ENCODE assay signal across 18 cellular contexts in the genomic region with DNA sequence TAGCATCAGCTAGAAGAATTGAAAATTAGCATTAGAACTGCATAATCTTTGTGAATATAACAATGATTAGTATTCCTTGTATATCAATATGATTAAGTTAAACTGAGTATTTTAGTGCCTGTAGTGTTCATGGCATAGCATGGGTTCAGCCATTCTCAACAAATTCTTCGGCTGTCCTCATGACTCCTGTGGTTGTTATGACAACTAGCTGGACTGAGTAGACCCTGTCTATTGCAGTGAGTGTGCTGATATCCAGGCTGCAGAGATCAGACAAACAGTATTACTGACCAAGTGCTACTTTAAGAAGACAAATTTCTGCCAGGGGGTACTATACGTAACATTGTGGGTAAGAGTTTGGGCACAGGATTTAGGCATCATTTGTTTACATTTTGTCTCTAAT.
DNase-seq lines count a peak whose midpoint lies in the region; ATAC-seq, FAIRE-seq and TF ChIP-seq lines count a peak whose summit lies in the region.
"Had no signal": no experiment of that assay in that cellular context is flagged by ENCODE, and none has a peak within 500 bp of the region (broad histone marks: within the 10 kb centered on the region; RNA-seq: fewer than 3 reads in every experiment).

No MANE protein-coding gene starts in this region.

- H3K4me1 Mint-ChIP-seq in neural progenitor cell: peaks cover 37% of the 10 kb centered on the region
- H3K4me1 Mint-ChIP-seq: B cell, IgD-negative memory B cell had no signal

- no peak for TF ChIP-seq RAD21 in HepG2 (CRISPR knock-in tag; IDR thresholded peaks at IDR 0.05)

- WGBS in HepG2 (ENCODE audit: low lambda C conversion rate): 5% methylated on average over 2 of the region's 2 CpGs
- WGBS in right lobe of liver (ENCODE audit: insufficient coverage, low coverage, low lambda C conversion rate, missing lambda C conversion rate): 79% methylated on average over 2 of the region's 2 CpGs

- H3K4me1 ChIP-seq in HepG2 (ENCODE audit: insufficient read depth, low read length) (no peaks in the 10 kb centered on the region), right lobe of liver (no peaks in the 10 kb centered on the region), neural progenitor cell (peaks cover 11% of the 10 kb centered on the region)

- DNase-seq in HepG2 (ENCODE audit: low spot score) (no peak), right lobe of liver (no peak), brain microvascular endothelial cell (peak; percentile 56), neural progenitor cell (ENCODE audit: low spot score) (no peak), cerebellar nuclear complex (lab: John Stamatoyannopoulos, UW) (no peak)
- DNase-seq: C1 segment of cervical spinal cord; Calu3; CD4-positive, alpha-beta T cell; DMS 273 treated with DMSO at 0.1 percent for 48 hours had no signal

- POLR2A ChIA-PET in HepG2 (lab: Yijun Ruan, JAX): no interaction called here

- H3K79me2 ChIP-seq in HepG2 (ENCODE audit: insufficient read depth, low read length) (no peaks in the 10 kb centered on the region), neural progenitor cell (ENCODE audit: low read depth) (no peaks in the 10 kb centered on the region)

- H3K36me3 Mint-ChIP-seq in neural progenitor cell: peaks cover 11% of the 10 kb centered on the region

- CTCF ChIA-PET in HepG2 (lab: Yijun Ruan, JAX; ENCODE audit: low intra/inter-chr PET ratio, low total read pairs): no interaction called here

- H3K9ac ChIP-seq in HepG2 (ENCODE audit: insufficient read depth, low read depth, low read length): no peak overlapping the region
- no peak overlapping the region for H3K9ac ChIP-seq in neural progenitor cell

- H3K27ac ChIP-seq in HepG2 (ENCODE audit: extremely low read length, insufficient read depth, low read length) (no peak overlapping the region), right lobe of liver (no peak overlapping the region), brain microvascular endothelial cell (no peak overlapping the region), neural progenitor cell (no peak overlapping the region)
- H3K27ac ChIP-seq: HL-60 had no signal

- H2AFZ ChIP-seq in HepG2 (ENCODE audit: low read length) (no peak overlapping the region), neural progenitor cell (replicated peaks) (no peak overlapping the region)

- H3K4me3 ChIP-seq in HepG2 (replicated peaks in 1 of 3; ENCODE audit: insufficient read depth in 1 of 3, low read depth in 2 of 3, low read length in 3 of 3) (no peak overlapping the region), right lobe of liver (no peak overlapping the region), brain microvascular endothelial cell (ENCODE audit: low read depth, low read length) (no peak overlapping the region), neural progenitor cell (no peak overlapping the region)
- H3K4me3 ChIP-seq: GM12878 had no signal

- H3K9me3 ChIP-seq in HepG2 (ENCODE audit: low read length): 0 out of 2 replicates have a peak, but pooled peaks cover 3% of the 10 kb centered on the region
- no peaks in the 10 kb centered on the region for H3K9me3 ChIP-seq in right lobe of liver
- H3K9me3 ChIP-seq in neural progenitor cell (ENCODE audit: low read depth): no peaks in the 10 kb centered on the region

- intact Hi-C loops in HepG2 (cut with micrococcal nuclease; ENCODE audit: unreplicated experiment): no loop called here
- intact Hi-C loops in right lobe of liver (cut with DNase I): no loop called here

- no peaks in the 10 kb centered on the region for H4K20me1 ChIP-seq in HepG2 (ENCODE audit: insufficient read depth, low read length)
- no peaks in the 10 kb centered on the region for H4K20me1 ChIP-seq in neural progenitor cell (ENCODE audit: low read depth)

- H3K36me3 ChIP-seq in HepG2 (replicated peaks in 1 of 2; ENCODE audit: control insufficient read depth in 1 of 2, insufficient read depth in 2 of 2, low read length in 2 of 2): no peaks in the 10 kb centered on the region
- no peaks in the 10 kb centered on the region for H3K36me3 ChIP-seq in right lobe of liver
- H3K36me3 ChIP-seq in brain microvascular endothelial cell (replicated peaks): no peaks in the 10 kb centered on the region
- H3K36me3 ChIP-seq in neural progenitor cell: no peaks in the 10 kb centered on the region

- no peak for TF ChIP-seq CTCF in HepG2 (CRISPR knock-in tag; IDR thresholded peaks at IDR 0.05)
- no peak for TF ChIP-seq CTCF in right lobe of liver (IDR thresholded peaks at IDR 0.05)
- no peak for TF ChIP-seq CTCF in brain microvascular endothelial cell (IDR thresholded peaks at IDR 0.05; ENCODE audit: low read depth, low read length, missing control alignments)
- TF ChIP-seq CTCF in neural progenitor cell (IDR thresholded peaks at IDR 0.05): no peak

- peaks cover 5% of the 10 kb centered on the region for H3K27me3 Mint-ChIP-seq in neural progenitor cell (ENCODE audit: insufficient read depth, low read depth)
- H3K27me3 Mint-ChIP-seq: B cell; CD4-positive, alpha-beta T cell; IgD-negative memory B cell had no signal

- BruUV-seq in HepG2 (replicated peaks; lab: Mats Ljungman, UMichigan): no TSS peak

- FAIRE-seq in HepG2 (lab: Jason Lieb, UNC): no peak
- FAIRE-seq: A204.1, GM12878, H1 had no signal

- TF ChIP-seq EP300 in HepG2 (IDR thresholded peaks at IDR 0.05; ENCODE audit: low read depth in 2 of 2, low read length in 2 of 2): no peak
- no peak for TF ChIP-seq EP300 in HepG2 (CRISPR knock-in tag; IDR thresholded peaks at IDR 0.05; ENCODE audit: borderline replicate concordance)

- in situ Hi-C loops in HepG2 (cut with HindIII; ENCODE audit: extremely low pct_ligation_motif_present, low pct_unique_long_range_greater_than_20kb) (no loop called here), brain microvascular endothelial cell (cut with HindIII; ENCODE audit: low pct_ligation_motif_present, low sequenced_read_pairs) (no loop called here)

- no peak overlapping the region for H3K4me3 Mint-ChIP-seq in neural progenitor cell
- H3K4me3 Mint-ChIP-seq: B cell; CD4-positive, alpha-beta T cell had no signal

- ATAC-seq in HepG2 (no peak), right lobe of liver (no peak), HG03457 (IDR thresholded peaks at IDR 0.05; ENCODE audit: unreplicated experiment) (no peak), GM21529 (IDR thresholded peaks at IDR 0.05; ENCODE audit: unreplicated experiment) (no peak)
- ATAC-seq: GM12878, HCT116 had no signal

- H3K27ac Mint-ChIP-seq in neural progenitor cell: peak overlapping the region; percentile 97
- H3K27ac Mint-ChIP-seq: B cell; CD4-positive, alpha-beta T cell; IgD-negative memory B cell had no signal

- H3K9me3 Mint-ChIP-seq in neural progenitor cell: peaks cover 32% of the 10 kb centered on the region

- TF ChIP-seq POLR2A in HepG2 (IDR thresholded peaks at IDR 0.05; ENCODE audit: insufficient read depth in 1 of 2, low read depth in 2 of 2, low read length in 2 of 2) (no peak), right lobe of liver (IDR thresholded peaks at IDR 0.05) (no peak)

- no peaks in the 10 kb centered on the region for H3F3A ChIP-seq in neural progenitor cell (ENCODE audit: low read depth)

- H3K4me2 ChIP-seq in HepG2 (ENCODE audit: low read depth, low read length) (no peak overlapping the region), neural progenitor cell (no peak overlapping the region)

- H3K27me3 ChIP-seq in HepG2 (ENCODE audit: control insufficient read depth in 1 of 2, insufficient read depth in 2 of 2, low read length in 2 of 2): no peaks in the 10 kb centered on the region
- no peaks in the 10 kb centered on the region for H3K27me3 ChIP-seq in right lobe of liver
- no peaks in the 10 kb centered on the region for H3K27me3 ChIP-seq in brain microvascular endothelial cell (replicated peaks)
- no peaks in the 10 kb centered on the region for H3K27me3 ChIP-seq in neural progenitor cell

TF ChIP-seq in HepG2, 621 proteins besides CTCF, POLR2A, EP300 and RAD21:
- TF ChIP-seq RFX1 (IDR thresholded peaks at IDR 0.05): peak; percentile 14; the same call in 1 of the 2 replicates
- TF ChIP-seq ZNF674 (CRISPR knock-in tag; IDR thresholded peaks at IDR 0.05; ENCODE audit: low read depth): no peak
- no peak for TF ChIP-seq TEAD2 (CRISPR knock-in tag; IDR thresholded peaks at IDR 0.05)
- TF ChIP-seq, protein P1, sequence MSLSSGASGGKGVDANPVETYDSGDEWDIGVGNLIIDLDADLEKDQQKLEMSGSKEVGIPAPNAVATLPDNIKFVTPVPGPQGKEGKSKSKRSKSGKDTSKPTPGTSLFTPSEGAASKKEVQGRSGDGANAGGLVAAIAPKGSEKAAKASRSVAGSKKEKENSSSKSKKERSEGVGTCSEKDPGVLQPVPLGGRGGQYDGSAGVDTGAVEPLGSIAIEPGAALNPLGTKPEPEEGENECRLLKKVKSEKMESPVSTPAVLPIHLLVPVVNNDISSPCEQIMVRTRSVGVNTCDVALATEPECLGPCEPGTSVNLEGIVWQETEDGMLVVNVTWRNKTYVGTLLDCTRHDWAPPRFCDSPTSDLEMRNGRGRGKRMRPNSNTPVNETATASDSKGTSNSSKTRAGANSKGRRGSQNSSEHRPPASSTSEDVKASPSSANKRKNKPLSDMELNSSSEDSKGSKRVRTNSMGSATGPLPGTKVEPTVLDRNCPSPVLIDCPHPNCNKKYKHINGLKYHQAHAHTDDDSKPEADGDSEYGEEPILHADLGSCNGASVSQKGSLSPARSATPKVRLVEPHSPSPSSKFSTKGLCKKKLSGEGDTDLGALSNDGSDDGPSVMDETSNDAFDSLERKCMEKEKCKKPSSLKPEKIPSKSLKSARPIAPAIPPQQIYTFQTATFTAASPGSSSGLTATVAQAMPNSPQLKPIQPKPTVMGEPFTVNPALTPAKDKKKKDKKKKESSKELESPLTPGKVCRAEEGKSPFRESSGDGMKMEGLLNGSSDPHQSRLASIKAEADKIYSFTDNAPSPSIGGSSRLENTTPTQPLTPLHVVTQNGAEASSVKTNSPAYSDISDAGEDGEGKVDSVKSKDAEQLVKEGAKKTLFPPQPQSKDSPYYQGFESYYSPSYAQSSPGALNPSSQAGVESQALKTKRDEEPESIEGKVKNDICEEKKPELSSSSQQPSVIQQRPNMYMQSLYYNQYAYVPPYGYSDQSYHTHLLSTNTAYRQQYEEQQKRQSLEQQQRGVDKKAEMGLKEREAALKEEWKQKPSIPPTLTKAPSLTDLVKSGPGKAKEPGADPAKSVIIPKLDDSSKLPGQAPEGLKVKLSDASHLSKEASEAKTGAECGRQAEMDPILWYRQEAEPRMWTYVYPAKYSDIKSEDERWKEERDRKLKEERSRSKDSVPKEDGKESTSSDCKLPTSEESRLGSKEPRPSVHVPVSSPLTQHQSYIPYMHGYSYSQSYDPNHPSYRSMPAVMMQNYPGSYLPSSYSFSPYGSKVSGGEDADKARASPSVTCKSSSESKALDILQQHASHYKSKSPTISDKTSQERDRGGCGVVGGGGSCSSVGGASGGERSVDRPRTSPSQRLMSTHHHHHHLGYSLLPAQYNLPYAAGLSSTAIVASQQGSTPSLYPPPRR (CRISPR knock-in tag; IDR thresholded peaks at IDR 0.05; ENCODE audit: borderline replicate concordance): no peak
- TF ChIP-seq GTF3A (CRISPR knock-in tag; conservative IDR thresholded peaks at IDR 0.05): no peak
- TF ChIP-seq SP140L (CRISPR knock-in tag; IDR thresholded peaks at IDR 0.05; ENCODE audit: borderline replicate concordance): no peak
- no peak for TF ChIP-seq ZNF614 (CRISPR knock-in tag; IDR thresholded peaks at IDR 0.05; ENCODE audit: borderline replicate concordance)
